Comparison of ENCODE assay signal across 10 cellular contexts in genomic region chr22:22752556-22753477, GRCh38.
DNase-seq lines count a peak whose midpoint lies in the region; ATAC-seq and TF ChIP-seq lines count a peak whose summit lies in the region.
"Had no signal": no experiment of that assay in that cellular context is flagged by ENCODE, and none has a peak within 500 bp of the region (broad histone marks: within the 10 kb centered on the region; RNA-seq: fewer than 3 reads in every experiment).

No MANE protein-coding gene starts in this region.

- intact Hi-C loops in activated CD4-positive, alpha-beta memory T cell treated with anti-CD3 and anti-CD28 coated beads for 36 hours (cut with micrococcal nuclease): no loop called here
- intact Hi-C loops in gastrocnemius medialis (cut with DNase I; ENCODE audit: low total_unique reads): no loop called here

- TF ChIP-seq CTCF in gastrocnemius medialis (IDR thresholded peaks at IDR 0.05 in 4 of 5, conservative IDR thresholded peaks at IDR 0.05 in 1 of 5): no peak
- no peak for TF ChIP-seq CTCF in GM10248 (IDR thresholded peaks at IDR 0.05; ENCODE audit: control extremely low read depth, extremely low read depth, low read depth, missing control alignments)

- peaks cover 37% of the 10 kb centered on the region for H3K4me1 Mint-ChIP-seq in activated CD4-positive, alpha-beta memory T cell treated with anti-CD3 and anti-CD28 coated beads for 36 hours (ENCODE audit: low read depth)
- peaks cover 6% of the 10 kb centered on the region for H3K4me1 Mint-ChIP-seq in activated CD4-positive, alpha-beta memory T cell treated with anti-CD3 and anti-CD28 coated beads, Interleukin-2, amount 10 ng/mL, durations not matched to agents 7 days and 5 days
- peaks cover 63 to 74% of the 10 kb centered on the region in 2 donors for H3K4me1 Mint-ChIP-seq in effector memory CD8-positive, alpha-beta T cell (ENCODE audit: low read depth in 2 of 2)

- peak; percentile 69 for ATAC-seq in effector memory CD8-positive, alpha-beta T cell (replicated peaks)
- ATAC-seq in gastrocnemius medialis: peak; percentile 39 to 41

- H3K27ac Mint-ChIP-seq in activated CD4-positive, alpha-beta memory T cell treated with anti-CD3 and anti-CD28 coated beads for 36 hours: peak overlapping the region; percentile 40
- no peak overlapping the region for H3K27ac Mint-ChIP-seq in activated CD4-positive, alpha-beta memory T cell treated with anti-CD3 and anti-CD28 coated beads, Interleukin-2, amount 10 ng/mL, durations not matched to agents 7 days and 5 days
- peak overlapping the region; percentile 91 to 94 for H3K27ac Mint-ChIP-seq in effector memory CD8-positive, alpha-beta T cell

- DNase-seq in activated CD4-positive, alpha-beta memory T cell treated with anti-CD3 and anti-CD28 coated beads for 36 hours: peak; percentile 18
- no peak for DNase-seq in activated CD4-positive, alpha-beta memory T cell treated with anti-CD3 and anti-CD28 coated beads, Interleukin-2, amount 10 ng/mL, durations not matched to agents 7 days and 5 days
- DNase-seq in NOMO-1 (lab: John Stamatoyannopoulos, UW; ENCODE audit: unreplicated experiment in 2 of 2) (peak; percentile 31 to 45), gastrocnemius medialis (peak; percentile 15 to 44), KBM-7 (no peak), NCI-H2029 (lab: John Stamatoyannopoulos, UW) (no peak), GM10248 (ENCODE audit: extremely low spot score) (no peak)
- DNase-seq in effector memory CD8-positive, alpha-beta T cell: no peak
- DNase-seq: NCI-H1092 had no signal

- H3K4me3 ChIP-seq in gastrocnemius medialis: no peak overlapping the region
- H3K4me3 ChIP-seq: ovary had no signal

- H3K4me1 ChIP-seq in gastrocnemius medialis: no peaks in the 10 kb centered on the region

- POLR2A ChIA-PET in activated CD4-positive, alpha-beta memory T cell treated with anti-CD3 and anti-CD28 coated beads for 36 hours (lab: Charles Lee): no interaction called here
- POLR2A ChIA-PET in activated CD4-positive, alpha-beta memory T cell treated with anti-CD3 and anti-CD28 coated beads, Interleukin-2, amount 10 ng/mL, durations not matched to agents 7 days and 5 days (lab: Charles Lee): interaction anchor here (1.0 to 1.2 kb wide), 2 partner anchors 131 to 132 kb away, joined by 3 read pairs; no protein-coding TSS in a partner anchor
- POLR2A ChIA-PET in GM10248 (lab: Yijun Ruan, JAX): no interaction called here

- no peaks in the 10 kb centered on the region for H3K36me3 ChIP-seq in gastrocnemius medialis
- H3K36me3 ChIP-seq: ovary had no signal

- CTCF ChIA-PET in activated CD4-positive, alpha-beta memory T cell treated with anti-CD3 and anti-CD28 coated beads for 36 hours (lab: Charles Lee): interaction anchor here (0.7 to 4.0 kb wide), 45 partner anchors 8 to 384 kb away, joined by 3 to 60 read pairs (median 4); partner anchors contain the start of gene ZNF280B
- CTCF ChIA-PET in activated CD4-positive, alpha-beta memory T cell treated with anti-CD3 and anti-CD28 coated beads, Interleukin-2, amount 10 ng/mL, durations not matched to agents 7 days and 5 days (lab: Charles Lee): interaction anchor here (0.7 to 4.6 kb wide), 36 partner anchors 8 to 389 kb away, joined by 3 to 59 read pairs (median 4); partner anchors contain the start of gene RSPH14
- CTCF ChIA-PET in GM10248 (lab: Yijun Ruan, JAX): interaction anchor here (0.6 to 7.0 kb wide), 48 partner anchors 10 to 377 kb away, joined by 3 to 106 read pairs (median 5); no protein-coding TSS in a partner anchor

- no peaks in the 10 kb centered on the region for H3K9me3 Mint-ChIP-seq in activated CD4-positive, alpha-beta memory T cell treated with anti-CD3 and anti-CD28 coated beads for 36 hours
- no peaks in the 10 kb centered on the region for H3K9me3 Mint-ChIP-seq in activated CD4-positive, alpha-beta memory T cell treated with anti-CD3 and anti-CD28 coated beads, Interleukin-2, amount 10 ng/mL, durations not matched to agents 7 days and 5 days
- H3K9me3 Mint-ChIP-seq in effector memory CD8-positive, alpha-beta T cell: no peaks in the 10 kb centered on the region

- in situ Hi-C loops in gastrocnemius medialis (cut with MboI; ENCODE audit: low sequenced_read_pairs in 4 of 4): loop anchor here in 1 of 4 donors (10.0 kb wide), 1 partner anchor 58 kb away; no protein-coding TSS in a partner anchor
- in situ Hi-C loops in KBM-7 (cut with MboI; ENCODE audit: low pct_unique_long_range_greater_than_20kb, low sequenced_read_pairs): no loop called here

- peaks cover 0 to 6% (median 0%) of the 10 kb centered on the region in 3 donors for H3K27me3 ChIP-seq in gastrocnemius medialis
- H3K27me3 ChIP-seq: ovary had no signal

- H3K36me3 Mint-ChIP-seq in activated CD4-positive, alpha-beta memory T cell treated with anti-CD3 and anti-CD28 coated beads for 36 hours: no peaks in the 10 kb centered on the region
- no peaks in the 10 kb centered on the region for H3K36me3 Mint-ChIP-seq in activated CD4-positive, alpha-beta memory T cell treated with anti-CD3 and anti-CD28 coated beads, Interleukin-2, amount 10 ng/mL, durations not matched to agents 7 days and 5 days (ENCODE audit: low read depth)
- H3K36me3 Mint-ChIP-seq in effector memory CD8-positive, alpha-beta T cell (ENCODE audit: insufficient read depth): peaks cover 6% of the 10 kb centered on the region

- H3K9me3 ChIP-seq in gastrocnemius medialis: no peaks in the 10 kb centered on the region
- H3K9me3 ChIP-seq: ovary had no signal

- no peaks in the 10 kb centered on the region for H3K27me3 Mint-ChIP-seq in activated CD4-positive, alpha-beta memory T cell treated with anti-CD3 and anti-CD28 coated beads for 36 hours
- H3K27me3 Mint-ChIP-seq in activated CD4-positive, alpha-beta memory T cell treated with anti-CD3 and anti-CD28 coated beads, Interleukin-2, amount 10 ng/mL, durations not matched to agents 7 days and 5 days: no peaks in the 10 kb centered on the region
- H3K27me3 Mint-ChIP-seq in effector memory CD8-positive, alpha-beta T cell: no peaks in the 10 kb centered on the region

- no peak overlapping the region for H3K27ac ChIP-seq in gastrocnemius medialis
- H3K27ac ChIP-seq: ovary had no signal

- TF ChIP-seq POLR2A in gastrocnemius medialis (IDR thresholded peaks at IDR 0.05): no peak

- H3K4me3 Mint-ChIP-seq in activated CD4-positive, alpha-beta memory T cell treated with anti-CD3 and anti-CD28 coated beads for 36 hours: no peak overlapping the region
- H3K4me3 Mint-ChIP-seq in activated CD4-positive, alpha-beta memory T cell treated with anti-CD3 and anti-CD28 coated beads, Interleukin-2, amount 10 ng/mL, durations not matched to agents 7 days and 5 days: no peak overlapping the region
- peak overlapping the region; percentile 66 for H3K4me3 Mint-ChIP-seq in effector memory CD8-positive, alpha-beta T cell

Comparison
In these comparisons a context has a peak if more than half of its experiments do, and no peak if none do; other contexts are left out.
1. DNase-seq: peak in activated CD4-positive, alpha-beta memory T cell treated with anti-CD3 and anti-CD28 coated beads for 36 hours (single experiment), NOMO-1 (2 of 2) and gastrocnemius medialis (2 of 2); none in activated CD4-positive, alpha-beta memory T cell treated with anti-CD3 and anti-CD28 coated beads, Interleukin-2, amount 10 ng/mL, durations not matched to agents 7 days and 5 days (single experiment), effector memory CD8-positive, alpha-beta T cell (0 of 3), KBM-7 (single experiment), NCI-H2029 (single experiment) and GM10248 (single experiment).
2. H3K4me3 Mint-ChIP-seq: peak in effector memory CD8-positive, alpha-beta T cell (2 of 2); none in activated CD4-positive, alpha-beta memory T cell treated with anti-CD3 and anti-CD28 coated beads for 36 hours (single experiment) and activated CD4-positive, alpha-beta memory T cell treated with anti-CD3 and anti-CD28 coated beads, Interleukin-2, amount 10 ng/mL, durations not matched to agents 7 days and 5 days (single experiment).